ENCODE assay signal across 31 cellular contexts in genomic region chr6:129212081-129212480, GRCh38.
DNase-seq lines count a peak whose midpoint lies in the region; ATAC-seq and TF ChIP-seq lines count a peak whose summit lies in the region.
"Had no signal": no experiment of that assay in that cellular context is flagged by ENCODE, and none has a peak within 500 bp of the region (broad histone marks: within the 10 kb centered on the region; RNA-seq: fewer than 3 reads in every experiment).

No MANE protein-coding gene starts in this region.

- peak overlapping the region; percentile 32; the same call in 1 of the 2 replicates for H3K9ac ChIP-seq in GM23248
- H3K9ac ChIP-seq: BLaER1 treated with 17β-estradiol and CSF1 and Interleukin-3, amounts not matched to agents 10 nM and 100 nM had no signal

- no peaks in the 10 kb centered on the region for H3K9me3 ChIP-seq in A673 (ENCODE audit: low read depth, low read length, poor library complexity, severe bottlenecking)
- H3K9me3 ChIP-seq in GM23248 (ENCODE audit: low read depth): no peaks in the 10 kb centered on the region
- H3K9me3 ChIP-seq in testis: no peaks in the 10 kb centered on the region
- no peaks in the 10 kb centered on the region for H3K9me3 ChIP-seq in psoas muscle
- H3K9me3 ChIP-seq: BLaER1 treated with 17β-estradiol and CSF1 and Interleukin-3, amounts not matched to agents 10 nM and 100 nM; esophagus squamous epithelium; MG63; mucosa of descending colon; right lobe of liver; tibial artery had no signal

- peak overlapping the region; percentile 19 for H3K27ac ChIP-seq in A673 (ENCODE audit: low read depth, low read length, poor library complexity, severe bottlenecking)
- H3K27ac ChIP-seq in GM23248: peak overlapping the region; percentile 61
- H3K27ac ChIP-seq in RWPE1: no peak overlapping the region
- H3K27ac ChIP-seq in testis: peak overlapping the region in 1 of 2 donors; percentile 43
- no peak overlapping the region for H3K27ac ChIP-seq in psoas muscle
- H3K27ac ChIP-seq: 22Rv1; BLaER1 treated with 17β-estradiol and CSF1 and Interleukin-3, amounts not matched to agents 10 nM and 100 nM; esophagus squamous epithelium; right lobe of liver; tibial artery had no signal

- no peaks in the 10 kb centered on the region for H3K4me1 Mint-ChIP-seq in activated T-cell treated with anti-CD3 and anti-CD28 coated beads, Interleukin-2, amount 50 U/mL, for 4 hours (ENCODE audit: low read depth)
- H3K4me1 Mint-ChIP-seq: T-cell had no signal

- no peak for TF ChIP-seq POLR2A in testis (IDR thresholded peaks at IDR 0.05)

- CTCF ChIA-PET in A673 (lab: Charles Lee) (no interaction called here), RWPE1 (lab: Yijun Ruan, JAX) (no interaction called here)

- in situ Hi-C loops in GM23248 (cut with MboI) (no loop called here), astrocyte of the spinal cord (cut with HindIII; ENCODE audit: low sequenced_read_pairs) (no loop called here)

- H3K36me3 ChIP-seq in A673 (ENCODE audit: insufficient read depth, low read length, poor library complexity, severe bottlenecking) (no peaks in the 10 kb centered on the region), GM23248 (ENCODE audit: low read depth) (no peaks in the 10 kb centered on the region), testis (ENCODE audit: low read depth, missing control alignments) (no peaks in the 10 kb centered on the region), psoas muscle (ENCODE audit: insufficient read depth in 1 of 2, low read depth in 1 of 2) (no peaks in the 10 kb centered on the region)
- H3K36me3 ChIP-seq: BLaER1 treated with 17β-estradiol and CSF1 and Interleukin-3, amounts not matched to agents 10 nM and 100 nM; esophagus squamous epithelium; MG63; right lobe of liver; tibial artery had no signal

- H3K4me2 ChIP-seq in GM23248 (ENCODE audit: unreplicated experiment): peak overlapping the region; percentile 19
- H3K4me2 ChIP-seq: BLaER1 treated with 17β-estradiol and CSF1 and Interleukin-3, amounts not matched to agents 10 nM and 100 nM had no signal

- TF ChIP-seq CTCF in A673 (conservative IDR thresholded peaks at IDR 0.05; ENCODE audit: low read depth, low read length) (no peak), astrocyte of the spinal cord (IDR thresholded peaks at IDR 0.05; ENCODE audit: low read depth, low read length) (no peak), RWPE1 (conservative IDR thresholded peaks at IDR 0.05; ENCODE audit: low read depth) (no peak), testis (IDR thresholded peaks at IDR 0.05) (no peak), psoas muscle (IDR thresholded peaks at IDR 0.05) (no peak)

- H3K9me2 ChIP-seq in GM23248 (ENCODE audit: insufficient read depth): no peaks in the 10 kb centered on the region

- peak overlapping the region; percentile 35 for H2AFZ ChIP-seq in GM23248

- no TSS peak for BruUV-seq in A673 (replicated peaks; lab: Mats Ljungman, UMichigan)

- H3K27me3 ChIP-seq in A673 (replicated peaks; ENCODE audit: insufficient read depth, low read depth, low read length, poor library complexity) (no peaks in the 10 kb centered on the region), GM23248 (replicated peaks; ENCODE audit: insufficient read depth) (no peaks in the 10 kb centered on the region), testis (no peaks in the 10 kb centered on the region), psoas muscle (ENCODE audit: insufficient read depth in 3 of 3, low read length in 2 of 3) (no peaks in the 10 kb centered on the region)
- H3K27me3 ChIP-seq: BLaER1 treated with 17β-estradiol and CSF1 and Interleukin-3, amounts not matched to agents 10 nM and 100 nM; esophagus squamous epithelium; MG63; right lobe of liver; tibial artery had no signal

- intact Hi-C loops in A673 (cut with micrococcal nuclease; ENCODE audit: unreplicated experiment) (no loop called here), testis (cut with DNase I; ENCODE audit: low total_unique reads) (no loop called here), psoas muscle (cut with DNase I) (no loop called here)

- peaks cover 5% of the 10 kb centered on the region for H3K27me3 Mint-ChIP-seq in activated T-cell treated with anti-CD3 and anti-CD28 coated beads, Interleukin-2, amount 50 U/mL, for 4 hours (ENCODE audit: low read depth)
- H3K27me3 Mint-ChIP-seq: activated CD8-positive, alpha-beta T cell treated with anti-CD3 and anti-CD28 coated beads for 36 hours; brain had no signal

- DNase-seq in A673 (ENCODE audit: low spot score): no peak
- DNase-seq in GM23248: peak; percentile 56
- peak; percentile 33 for DNase-seq in astrocyte of the spinal cord (ENCODE audit: low read depth, low spot score)
- DNase-seq in iris pigment epithelial cell (ENCODE audit: low read depth): peak; percentile 13
- DNase-seq in RWPE1 (ENCODE audit: low spot score): no peak
- no peak for DNase-seq in testis
- DNase-seq in psoas muscle: no peak
- no peak for DNase-seq in activated T-cell treated with anti-CD3 and anti-CD28 coated beads, Interleukin-2, amount 50 U/mL, for 4 hours
- DNase-seq: activated CD4-positive, CD25-positive, alpha-beta regulatory T cell treated with anti-CD3 and anti-CD28 coated beads, Interleukin-2, amount 50 U/mL, for 72 hours; activated CD8-positive, alpha-beta T cell treated with anti-CD3 and anti-CD28 coated beads for 36 hours; activated gamma-delta T cell; activated T-cell treated with anti-CD3 and anti-CD28 coated beads for 4 hours; Calu3; effector memory CD4-positive, alpha-beta T cell; esophagus squamous epithelium; head of caudate nucleus; kidney glomerular epithelial cell; MG63; mucosa of descending colon; NCI-H446 treated with DMSO at 0.1 percent for 48 hours; posterior cingulate gyrus; right lobe of liver; SIG-M5; stimulated activated CD4-positive, alpha-beta T cell treated with anti-CD3 and anti-CD28 coated beads, Interleukin-15, amount 100 ng/mL, for 24 hours; T-cell; tibial artery had no signal

- H3K36me3 Mint-ChIP-seq in activated T-cell treated with anti-CD3 and anti-CD28 coated beads, Interleukin-2, amount 50 U/mL, for 4 hours (ENCODE audit: insufficient read depth): no peaks in the 10 kb centered on the region
- H3K36me3 Mint-ChIP-seq: T-cell had no signal

- peaks cover 23% of the 10 kb centered on the region for H3K4me1 ChIP-seq in A673 (ENCODE audit: insufficient read depth, low read length, poor library complexity, severe bottlenecking)
- H3K4me1 ChIP-seq in GM23248 (ENCODE audit: insufficient read depth): peaks cover 23% of the 10 kb centered on the region
- H3K4me1 ChIP-seq in testis: no peaks in the 10 kb centered on the region
- no peaks in the 10 kb centered on the region for H3K4me1 ChIP-seq in psoas muscle
- H3K4me1 ChIP-seq: BLaER1 treated with 17β-estradiol and CSF1 and Interleukin-3, amounts not matched to agents 10 nM and 100 nM; esophagus squamous epithelium; right lobe of liver; tibial artery had no signal

- POLR2A ChIA-PET in A673 (lab: Charles Lee; ENCODE audit: low non-redundant PET): interaction anchor here (0.7 kb wide), 1 partner anchor 55 kb away, joined by 5 read pairs; no protein-coding TSS in a partner anchor
- POLR2A ChIA-PET in RWPE1 (lab: Yijun Ruan, JAX; ENCODE audit: low non-redundant PET): no interaction called here

- H3K4me3 ChIP-seq in A673 (ENCODE audit: low read depth, low read length, poor library complexity, severe bottlenecking) (no peak overlapping the region), GM23248 (0 out of 2 replicates have a peak overlapping the region, but pooled peaks have one; percentile 1), astrocyte of the spinal cord (ENCODE audit: low read depth, low read length) (no peak overlapping the region), testis (no peak overlapping the region), psoas muscle (no peak overlapping the region)
- H3K4me3 ChIP-seq: BLaER1 treated with 17β-estradiol and CSF1 and Interleukin-3, amounts not matched to agents 10 nM and 100 nM; esophagus squamous epithelium; lung; MG63; mucosa of descending colon; right lobe of liver; tibial artery had no signal

- 27% methylated on average over 3 of the region's 3 CpGs for WGBS in GM23248 (ENCODE audit: low coverage in 1 of 2, low lambda C conversion rate in 2 of 2, missing lambda C conversion rate in 2 of 2), 2 experiments
- 53 to 67% methylated on average over 3 of the region's 3 CpGs for WGBS in testis, 2 donors
- 45 to 59% (median 48%) methylated on average over 3 of the region's 3 CpGs for WGBS in psoas muscle, 3 donors

- H4K20me1 ChIP-seq in GM23248 (ENCODE audit: insufficient read depth): no peaks in the 10 kb centered on the region
- H4K20me1 ChIP-seq: BLaER1 treated with 17β-estradiol and CSF1 and Interleukin-3, amounts not matched to agents 10 nM and 100 nM had no signal

- H3F3A ChIP-seq in GM23248 (ENCODE audit: insufficient read depth): peaks cover 7% of the 10 kb centered on the region

- no peak overlapping the region for H3K4me3 Mint-ChIP-seq in activated T-cell treated with anti-CD3 and anti-CD28 coated beads, Interleukin-2, amount 50 U/mL, for 4 hours
- H3K4me3 Mint-ChIP-seq: activated CD8-positive, alpha-beta T cell treated with anti-CD3 and anti-CD28 coated beads for 36 hours; brain; stimulated activated naive CD8-positive, alpha-beta T cell treated with anti-CD3 and anti-CD28 coated beads, Interleukin-15, Interleukin-2, amounts not matched to agents 100 ng/mL and 50 ng/mL, for 24 hours; T-cell had no signal

- no peaks in the 10 kb centered on the region for H3K9me3 Mint-ChIP-seq in activated T-cell treated with anti-CD3 and anti-CD28 coated beads, Interleukin-2, amount 50 U/mL, for 4 hours
- H3K9me3 Mint-ChIP-seq: activated CD8-positive, alpha-beta T cell treated with anti-CD3 and anti-CD28 coated beads for 36 hours; stimulated activated naive CD8-positive, alpha-beta T cell treated with anti-CD3 and anti-CD28 coated beads, Interleukin-15, Interleukin-2, amounts not matched to agents 100 ng/mL and 50 ng/mL, for 24 hours; T-cell had no signal

- no peak for ATAC-seq in psoas muscle
- ATAC-seq in activated T-cell treated with anti-CD3 and anti-CD28 coated beads, Interleukin-2, amount 50 U/mL, for 4 hours: no peak
- ATAC-seq: activated CD8-positive, alpha-beta T cell treated with anti-CD3 and anti-CD28 coated beads for 36 hours; mucosa of descending colon; right lobe of liver; T-cell had no signal

- H3K79me2 ChIP-seq in GM23248 (ENCODE audit: insufficient read depth): no peaks in the 10 kb centered on the region

Comparison
In these comparisons a context has a peak if more than half of its experiments do, and no peak if none do; other contexts are left out.
1. DNase-seq: peak in GM23248 (single experiment), astrocyte of the spinal cord (single experiment) and iris pigment epithelial cell (single experiment); none in A673 (single experiment), RWPE1 (single experiment), testis (single experiment), psoas muscle (0 of 2) and activated T-cell treated with anti-CD3 and anti-CD28 coated beads, Interleukin-2, amount 50 U/mL, for 4 hours (single experiment).
2. H3K27ac ChIP-seq: peak in A673 (single experiment) and GM23248 (single experiment); none in RWPE1 (single experiment) and psoas muscle (single experiment).